ENCODE assay signal across 9 cellular contexts in genomic region chr2:202034249-202035088, GRCh38. TPM values are rescaled to one million over a fixed set of nuclear protein-coding genes. Genes with fewer than 3 reads are reported as not detected.
DNase-seq lines count a peak whose midpoint lies in the region; ATAC-seq, FAIRE-seq and TF ChIP-seq lines count a peak whose summit lies in the region.
"Had no signal": no experiment of that assay in that cellular context is flagged by ENCODE, and none has a peak within 500 bp of the region (broad histone marks: within the 10 kb centered on the region; RNA-seq: fewer than 3 reads in every experiment).

No MANE protein-coding gene starts in this region.

- ATAC-seq in HG02885 (IDR thresholded peaks at IDR 0.05; ENCODE audit: poor library complexity, unreplicated experiment) (peak; percentile 13), HG02884 (IDR thresholded peaks at IDR 0.05; ENCODE audit: unreplicated experiment) (no peak)

- peak overlapping the region; percentile 8 for H3K27ac Mint-ChIP-seq in astrocyte (ENCODE audit: unreplicated experiment)

- no peaks in the 10 kb centered on the region for H3K27me3 Mint-ChIP-seq in astrocyte (ENCODE audit: low read depth, unreplicated experiment)

- H2AFZ ChIP-seq in astrocyte (ENCODE audit: low read depth, low read length), result no peak overlapping the region

- peak overlapping the region; percentile 72 to 81 (median 78) for H3K4me3 ChIP-seq in Peyer's patch
- peak overlapping the region; percentile 77 for H3K4me3 ChIP-seq in astrocyte (ENCODE audit: insufficient read depth, low read depth, low read length)
- H3K4me3 ChIP-seq in iPS-15b (ENCODE audit: low read depth, low read length), result peak overlapping the region; percentile 94
- H3K4me3 ChIP-seq in spleen, result peak overlapping the region; percentile 44 to 96 (median 82)

- H3K27ac ChIP-seq in Peyer's patch, result peak overlapping the region; percentile 79 to 95 (median 90)
- peak overlapping the region; percentile 92 for H3K27ac ChIP-seq in astrocyte (ENCODE audit: low read depth, low read length)
- peak overlapping the region; percentile 44 to 84 (median 82) for H3K27ac ChIP-seq in spleen

- H3K9me3 ChIP-seq in Peyer's patch (no peaks in the 10 kb centered on the region), astrocyte (ENCODE audit: insufficient read depth, low read depth, low read length) (no peaks in the 10 kb centered on the region), iPS-15b (ENCODE audit: control insufficient read depth, insufficient read depth, low read length) (no peaks in the 10 kb centered on the region), spleen (no peaks in the 10 kb centered on the region)

- H3K36me3 ChIP-seq in Peyer's patch, result no peaks in the 10 kb centered on the region
- H3K36me3 ChIP-seq in astrocyte (ENCODE audit: insufficient read depth, low read length), result no peaks in the 10 kb centered on the region
- H3K36me3 ChIP-seq in iPS-15b (ENCODE audit: control insufficient read depth, insufficient read depth, low read length), result peaks cover 35% of the 10 kb centered on the region
- H3K36me3 ChIP-seq in spleen, result no peaks in the 10 kb centered on the region

- H4K20me1 ChIP-seq in astrocyte (ENCODE audit: insufficient read depth, low read length), result peaks cover 42% of the 10 kb centered on the region

- no peaks in the 10 kb centered on the region for H3K27me3 ChIP-seq in Peyer's patch
- H3K27me3 ChIP-seq in astrocyte (ENCODE audit: insufficient read depth, low read length), result no peaks in the 10 kb centered on the region
- peaks cover 3% of the 10 kb centered on the region for H3K27me3 ChIP-seq in iPS-15b (ENCODE audit: control insufficient read depth, insufficient read depth, low read length)
- peaks cover 0 to 75% (median 59%) of the 10 kb centered on the region in 7 donors for H3K27me3 ChIP-seq in spleen (replicated peaks in 1 of 7)

- H3K4me3 Mint-ChIP-seq in astrocyte (ENCODE audit: unreplicated experiment), result no peak overlapping the region

- intact Hi-C loops in spleen (cut with DNase I; ENCODE audit: low total_unique reads), result no loop called here

- DNase-seq in NCI-H146 (lab: John Stamatoyannopoulos, UW) (peak; percentile 2), NCI-H146 treated with DMSO at 0.1 percent for 48 hours (lab: John Stamatoyannopoulos, UW; ENCODE audit: unreplicated experiment) (no peak), Peyer's patch (peak in 2 of 3 donors; percentile 55 to 75), astrocyte (ENCODE audit: low read depth) (peak; percentile 31), spleen (peak; percentile 84)
- DNase-seq: DND-41 had no signal

- no peaks in the 10 kb centered on the region for H3K9me3 Mint-ChIP-seq in astrocyte (ENCODE audit: unreplicated experiment)

- no peak for TF ChIP-seq CTCF in Peyer's patch (IDR thresholded peaks at IDR 0.05)
- TF ChIP-seq CTCF in astrocyte (IDR thresholded peaks at IDR 0.05; ENCODE audit: insufficient read depth, low read depth, low read length), result no peak
- TF ChIP-seq CTCF in spleen (IDR thresholded peaks at IDR 0.05 in 8 of 11, conservative IDR thresholded peaks at IDR 0.05 in 3 of 11), result no peak

- H3K4me1 ChIP-seq in Peyer's patch, result peaks cover 0 to 33% (median 12%) of the 10 kb centered on the region in 4 donors
- peaks cover 31% of the 10 kb centered on the region for H3K4me1 ChIP-seq in astrocyte (ENCODE audit: insufficient read depth, low read length)
- peaks cover 6% of the 10 kb centered on the region for H3K4me1 ChIP-seq in iPS-15b (ENCODE audit: control insufficient read depth, insufficient read depth, low read length)
- peaks cover 12 to 40% (median 29%) of the 10 kb centered on the region in 6 donors for H3K4me1 ChIP-seq in spleen

- H3K4me1 Mint-ChIP-seq in astrocyte (ENCODE audit: low read depth, unreplicated experiment), result peaks cover 17% of the 10 kb centered on the region

- no peaks in the 10 kb centered on the region for H3K36me3 Mint-ChIP-seq in astrocyte (ENCODE audit: low read depth, unreplicated experiment)

- H3K79me2 ChIP-seq in astrocyte (ENCODE audit: insufficient read depth, low read length), result peaks cover 54% of the 10 kb centered on the region

- H3K4me2 ChIP-seq in astrocyte (ENCODE audit: low read length), result peak overlapping the region; percentile 86

- FAIRE-seq in astrocyte (lab: Jason Lieb, UNC), result no peak

- 0 to 3% (median 1%) methylated on average over 49 to 105 of the region's 105 CpGs for WGBS in spleen, 5 donors

- H3K9ac ChIP-seq in astrocyte (ENCODE audit: low read length) (peak overlapping the region; percentile 80), iPS-15b (ENCODE audit: low read depth, low read length) (peak overlapping the region; percentile 94)

- TF ChIP-seq POLR2A in Peyer's patch (IDR thresholded peaks at IDR 0.05) (no peak), spleen (IDR thresholded peaks at IDR 0.05) (no peak)

RNA-seq across cellular contexts. Expression of gene FZD7, which starts 0.8 kb away (rescaled TPM):
- total RNA-seq in Peyer's patch (10 to 100 TPM in 2 of 4 donors, 1 to 10 TPM in 2; 5.8 to 18.8 (median 11.4) TPM), astrocyte (61.5 and 65.9 TPM in 2 replicates), spleen (1 to 10 TPM; 1.8 to 4.4 (median 2.8) TPM)
- 1 to 10 TPM in 2 of 3 donors, under 1 TPM in 1; 0.87 to 1.8 (median 1.4) TPM for polyA plus RNA-seq in spleen

RNA-seq across cellular contexts. Expression of gene KIAA2012, which starts 38.6 kb away (rescaled TPM):
- total RNA-seq in Peyer's patch, result under 1 TPM in 1 of 4 donors, not detected in 3; 0.27 TPM
- total RNA-seq in astrocyte, result not detected in 2 replicates
- total RNA-seq in spleen, result not detected
- not detected for polyA plus RNA-seq in spleen
